In the genomic region with DNA sequence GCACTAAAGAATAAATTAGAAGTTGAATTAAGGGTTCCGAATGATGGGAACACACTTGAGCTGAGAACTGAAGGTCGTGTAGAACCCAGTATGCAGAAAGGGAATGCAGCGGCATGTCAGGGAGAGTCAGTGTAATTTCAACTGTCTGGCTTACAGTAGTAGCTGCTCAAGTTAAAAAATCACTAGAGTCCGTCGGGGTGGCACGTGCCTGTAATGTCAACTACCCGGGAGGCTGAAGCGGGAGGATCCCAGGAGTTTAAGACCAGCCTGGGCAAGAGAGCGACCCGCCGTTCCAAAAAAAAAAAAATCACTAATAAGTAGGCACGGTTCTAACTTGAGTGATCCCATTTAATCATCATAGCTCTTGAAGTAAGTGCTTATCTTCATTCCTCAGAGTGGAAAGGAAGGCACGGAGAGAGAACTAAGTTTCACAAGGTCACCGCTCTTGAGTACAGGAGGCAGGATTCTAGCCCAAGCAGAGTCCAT, we compare ENCODE assay signal across 8 cellular contexts. TPM values are rescaled to one million over a fixed set of nuclear protein-coding genes. Genes with fewer than 3 reads are reported as not detected.
DNase-seq lines count a peak whose midpoint lies in the region; ATAC-seq, FAIRE-seq and TF ChIP-seq lines count a peak whose summit lies in the region.

No MANE protein-coding gene starts in this region.

- no peak for ATAC-seq in pancreas
- ATAC-seq in HG03565 (IDR thresholded peaks at IDR 0.05; ENCODE audit: unreplicated experiment): no peak
- ATAC-seq in HG02588 (IDR thresholded peaks at IDR 0.05; ENCODE audit: unreplicated experiment): no peak

- 27% methylated on average over 14 of the region's 14 CpGs for WGBS in esophagus muscularis mucosa
- 33 to 34% methylated on average over 14 of the region's 14 CpGs for WGBS in pancreas, 2 donors

- no peaks in the 10 kb centered on the region for H3K9me3 Mint-ChIP-seq in Caco-2 (ENCODE audit: unreplicated experiment)

- TF ChIP-seq CTCF in Caco-2 (IDR thresholded peaks at IDR 0.05; ENCODE audit: insufficient read depth in 1 of 2, low read depth in 1 of 2, low read length in 1 of 2, severe bottlenecking in 1 of 2, unreplicated experiment in 1 of 2): no peak
- TF ChIP-seq CTCF in esophagus muscularis mucosa (IDR thresholded peaks at IDR 0.05): no peak
- no peak for TF ChIP-seq CTCF in pancreas (IDR thresholded peaks at IDR 0.05)

- peak overlapping the region; percentile 76 for H3K4me3 Mint-ChIP-seq in Caco-2 (ENCODE audit: unreplicated experiment)

- CTCF ChIA-PET in Caco-2 (lab: Charles Lee): interaction anchor here (0.6 to 2.9 kb wide), 6 partner anchors 10 to 75 kb away, joined by 3 to 31 read pairs (median 5); a partner anchor contains a TSS

- H3K27ac Mint-ChIP-seq in Caco-2 (ENCODE audit: unreplicated experiment): peak overlapping the region; percentile 82

- H3K4me1 ChIP-seq in Caco-2 (peaks cover 10% of the 10 kb centered on the region; the same call in 1 of the 2 replicates), SJCRH30 (no peaks in the 10 kb centered on the region), esophagus muscularis mucosa (peaks cover 38 to 46% (median 43%) of the 10 kb centered on the region in 4 donors), pancreas (peaks cover 21 to 41% (median 28%) of the 10 kb centered on the region in 3 donors)

- no peak for TF ChIP-seq EP300 in esophagus muscularis mucosa (IDR thresholded peaks at IDR 0.05)

- DNase-seq in Caco-2 (no peak), SJCRH30 (no peak), esophagus muscularis mucosa (ENCODE audit: extremely low spot score) (no peak), pancreas (no peak), NOMO-1 (lab: John Stamatoyannopoulos, UW; ENCODE audit: unreplicated experiment in 2 of 2) (no peak), UCSD-AML1 (lab: John Stamatoyannopoulos, UW; ENCODE audit: unreplicated experiment) (no peak)

- H3K4me3 ChIP-seq in Caco-2 (ENCODE audit: low read depth, low read length): peak overlapping the region; percentile 50
- H3K4me3 ChIP-seq in SJCRH30: peak overlapping the region; percentile 83
- H3K4me3 ChIP-seq in esophagus muscularis mucosa: peak overlapping the region; percentile 68 to 97 (median 82)
- H3K4me3 ChIP-seq in pancreas: peak overlapping the region in 2 of 4 donors; percentile 37 to 97

- peaks cover 3% of the 10 kb centered on the region for H3K27me3 Mint-ChIP-seq in Caco-2 (ENCODE audit: insufficient read depth, unreplicated experiment)

- H3K36me3 ChIP-seq in Caco-2 (ENCODE audit: control insufficient read depth, insufficient read depth, low read length) (no peaks in the 10 kb centered on the region), SJCRH30 (no peaks in the 10 kb centered on the region), esophagus muscularis mucosa (peaks cover 0 to 20% (median 9%) of the 10 kb centered on the region in 4 donors), pancreas (no peaks in the 10 kb centered on the region)

- H3K27me3 ChIP-seq in Caco-2 (replicated peaks; ENCODE audit: control insufficient read depth, insufficient read depth, low read length): no peaks in the 10 kb centered on the region
- no peaks in the 10 kb centered on the region for H3K27me3 ChIP-seq in SJCRH30
- no peaks in the 10 kb centered on the region for H3K27me3 ChIP-seq in esophagus muscularis mucosa
- no peaks in the 10 kb centered on the region for H3K27me3 ChIP-seq in pancreas

- FAIRE-seq in pancreas (lab: Jason Lieb, UNC): no peak

- no peaks in the 10 kb centered on the region for H3K9me3 ChIP-seq in Caco-2
- no peaks in the 10 kb centered on the region for H3K9me3 ChIP-seq in SJCRH30 (replicated peaks)
- H3K9me3 ChIP-seq in esophagus muscularis mucosa: no peaks in the 10 kb centered on the region
- H3K9me3 ChIP-seq in pancreas: no peaks in the 10 kb centered on the region

- H3K36me3 Mint-ChIP-seq in Caco-2 (ENCODE audit: insufficient read depth, unreplicated experiment): peaks cover 41% of the 10 kb centered on the region

- H3K27ac ChIP-seq in SJCRH30 (peak overlapping the region; percentile 96), esophagus muscularis mucosa (replicated peaks in 1 of 4) (peak overlapping the region; percentile 95 to 99 (median 98)), pancreas (peak overlapping the region; percentile 94 to 100 (median 100))

- POLR2A ChIA-PET in Caco-2 (lab: Charles Lee): interaction anchor here (0.5 to 2.3 kb wide), 8 partner anchors 10 to 533 kb away, joined by 3 to 35 read pairs (median 10); a partner anchor contains a TSS

- intact Hi-C loops in Caco-2 (cut with micrococcal nuclease; ENCODE audit: unreplicated experiment): loop anchor here (1.0 to 5.0 kb wide), 3 partner anchors 11 to 75 kb away; a partner anchor contains a TSS
- intact Hi-C loops in esophagus muscularis mucosa (cut with DNase I): no loop called here
- intact Hi-C loops in pancreas (cut with DNase I): no loop called here

- H3K4me1 Mint-ChIP-seq in Caco-2 (ENCODE audit: low read depth, unreplicated experiment): peaks cover 8% of the 10 kb centered on the region

- TF ChIP-seq POLR2A in esophagus muscularis mucosa (IDR thresholded peaks at IDR 0.05; ENCODE audit: low read depth): no peak

- no TSS peak for BruUV-seq in Caco-2 (replicated peaks; lab: Mats Ljungman, UMichigan)

RNA-seq across cellular contexts. Expression of a gene that starts 0.9 kb away (rescaled TPM):
- total RNA-seq in Caco-2 (2022): 10,161 and 10,726 TPM in 2 replicates
- 8,654 and 17,072 TPM in 2 replicates for total RNA-seq in SJCRH30 (2014; rRNA removed; shearing (Covaris generic))
- total RNA-seq in esophagus muscularis mucosa: 1,000 to 10,000 TPM; 1,899 to 6,162 (median 2,510) TPM
- over 10,000 TPM in 4 of 6 donors, 1,000 to 10,000 TPM in 2; 3,151 to 15,171 (median 11,469) TPM for total RNA-seq in pancreas
- polyA plus RNA-seq in pancreas: 100 to 1,000 TPM in 1 of 2 donors, 10 to 100 TPM in 1; 80.5 to 300 TPM

RNA-seq across cellular contexts. Expression of a gene that starts 1.2 kb away (rescaled TPM):
- 11.8 and 12.1 TPM in 2 replicates for total RNA-seq in Caco-2 (2022)
- total RNA-seq in SJCRH30 (2014; rRNA removed; shearing (Covaris generic)): 6.1 and 6.6 TPM in 2 replicates
- 100 to 1,000 TPM in 2 of 4 donors, 10 to 100 TPM in 2; 68.4 to 117 (median 104) TPM for total RNA-seq in esophagus muscularis mucosa
- 10 to 100 TPM; 13.8 to 32.6 (median 19.0) TPM for total RNA-seq in pancreas
- polyA plus RNA-seq in pancreas: 10 to 100 TPM; 55.4 to 84.7 TPM

RNA-seq across cellular contexts. Expression of a gene that starts 6.2 kb away (rescaled TPM):
- total RNA-seq in Caco-2 (2022) (not detected in 2 replicates), esophagus muscularis mucosa (under 1 TPM in 3 of 4 donors, not detected in 1; 0.40 to 0.83 (median 0.83) TPM), pancreas (under 1 TPM in 4 of 6 donors, not detected in 2; 0.25 to 0.59 (median 0.46) TPM)
- 0.13 TPM in 1 of 2 replicates, not detected in the other for total RNA-seq in SJCRH30 (2014; rRNA removed; shearing (Covaris generic))
- polyA plus RNA-seq in pancreas: under 1 TPM; 0.27 to 0.45 TPM

RNA-seq across cellular contexts. Expression of a gene that starts 8.1 kb away (rescaled TPM):
- total RNA-seq in Caco-2 (2022) (31.4 and 32.8 TPM in 2 replicates), esophagus muscularis mucosa (1 to 10 TPM; 1.3 to 3.3 (median 1.7) TPM), pancreas (1 to 10 TPM in 3 of 6 donors, under 1 TPM in 3; 0.20 to 1.2 (median 0.98) TPM)
- 10.5 and 11.9 TPM in 2 replicates for total RNA-seq in SJCRH30 (2014; rRNA removed; shearing (Covaris generic))
- polyA plus RNA-seq in pancreas: 1 to 10 TPM; 1.4 to 2.0 TPM

RNA-seq across cellular contexts. Expression of a gene that starts 16.8 kb away (rescaled TPM):
- total RNA-seq in Caco-2 (2022): not detected in 2 replicates
- total RNA-seq in SJCRH30 (2014; rRNA removed; shearing (Covaris generic)): 2.5 and 3.2 TPM in 2 replicates
- total RNA-seq in esophagus muscularis mucosa: 1 to 10 TPM in 1 of 4 donors, not detected in 3; 2.2 TPM
- 10 to 100 TPM in 2 of 6 donors, 1 to 10 TPM in 4; 1.2 to 75.6 (median 5.7) TPM for total RNA-seq in pancreas
- polyA plus RNA-seq in pancreas: 10 to 100 TPM in 1 of 2 donors, 1 to 10 TPM in 1; 9.2 to 17.9 TPM
